11 cellular contexts compared by ENCODE assay signal in genomic region chr5:77623341-77623740, GRCh38. TPM values are rescaled to one million over a fixed set of nuclear protein-coding genes. Genes with fewer than 3 reads are reported as not detected.
"Had no signal": no experiment of that assay in that cellular context is flagged by ENCODE, and none has a peak within 500 bp of the region (broad histone marks: within the 10 kb centered on the region; RNA-seq: fewer than 3 reads in every experiment).

No MANE protein-coding gene starts in this region.

- H3K27ac ChIP-seq: HL-60, KMS-11 had no signal

- H3K9ac ChIP-seq: KMS-11 had no signal

- ATAC-seq: HepG2, K562 had no signal

- FAIRE-seq: HepG2, HTR-8/SVneo had no signal

- H3K4me3 ChIP-seq: K562 had no signal

- DNase-seq: IMR-90, KBM-7, KG1 had no signal

- H3K4me2 ChIP-seq: KMS-11 had no signal

RNA-seq across cellular contexts. Expression of gene OTP, which starts 15.2 kb away (rescaled TPM):
- total RNA-seq: HepG2, HT-29, HT1080, IMR-90 had no signal
- polyA plus RNA-seq: HepG2, IgD-negative memory B cell, IMR-90 had no signal
